ENCODE assay signal across 14 cellular contexts in the genomic region with DNA sequence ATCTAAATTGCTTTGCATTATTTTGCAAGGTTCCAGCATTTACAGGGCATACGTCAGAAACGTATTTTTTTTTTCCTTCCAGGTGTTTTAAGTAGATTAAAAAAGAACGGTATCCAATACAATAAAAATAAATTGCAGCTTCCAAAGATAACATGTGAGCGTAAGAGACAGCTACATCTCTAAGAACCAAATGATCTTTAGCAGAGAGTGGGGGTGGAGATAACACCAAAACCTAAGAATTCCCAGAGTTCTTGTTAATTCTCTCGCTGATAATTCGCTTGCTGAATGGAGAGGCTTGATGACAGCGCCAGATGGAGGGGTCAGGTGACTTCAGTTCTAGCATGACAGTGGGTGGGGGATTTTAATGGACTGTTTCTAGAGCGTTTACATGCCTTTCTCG. TPM values are rescaled to one million over a fixed set of nuclear protein-coding genes. Genes with fewer than 3 reads are reported as not detected.
A peak's percentile ranks its signal among the peaks of the same experiment; 100 is the strongest.
DNase-seq lines count a peak whose midpoint lies in the region; ATAC-seq and TF ChIP-seq lines count a peak whose summit lies in the region.
"Had no signal": no experiment of that assay in that cellular context is flagged by ENCODE, and none has a peak within 500 bp of the region (broad histone marks: within the 10 kb centered on the region; RNA-seq: fewer than 3 reads in every experiment).

No MANE protein-coding gene starts in this region.

- WGBS in HUES64: 46% methylated on average over 5 of the region's 9 CpGs
- whole genome bisulfite sequencing in psoas muscle, 3 donors: 37 to 69% (median 37%) methylated on average over 9 of the region's 9 CpGs

- DNase-seq in endothelial cell (ENCODE audit: low spot score) (no peak), psoas muscle (no peak), middle frontal gyrus (ENCODE audit: extremely low spot score, low spot score) (no peak), HFFc6 (no peak)
- DNase-seq in activated CD4-positive, alpha-beta T cell treated with anti-CD3 and anti-CD28 coated beads for 4 hours: no peak
- DNase-seq: activated CD4-positive, alpha-beta memory T cell treated with anti-CD3 and anti-CD28 coated beads, Interleukin-2, amount 10 ng/mL, durations not matched to agents 7 days and 5 days; activated gamma-delta T cell treated with Interleukin-2 at 50 U/mL for 16 hours; CD4-positive, alpha-beta T cell; NCI-H1092 treated with DMSO at 0.1 percent for 48 hours; T-helper 2 cell had no signal

- intact Hi-C loops in psoas muscle (cut with DNase I): no loop called here

- H3K27ac ChIP-seq in HUES64 (ENCODE audit: low read depth, low read length): no peak overlapping the region
- no peak overlapping the region for H3K27ac ChIP-seq in OCI-LY3 (ENCODE audit: low read length)
- H3K27ac ChIP-seq in psoas muscle: no peak overlapping the region
- H3K27ac ChIP-seq: cardiac muscle cell had no signal

- peaks cover 16% of the 10 kb centered on the region for H3K4me1 Mint-ChIP-seq in endothelial cell (ENCODE audit: unreplicated experiment)
- peaks cover 13% of the 10 kb centered on the region for H3K4me1 Mint-ChIP-seq in HFFc6 (ENCODE audit: low read depth)

- H3K79me2 ChIP-seq in OCI-LY3 (ENCODE audit: low read length): no peaks in the 10 kb centered on the region

- no peak overlapping the region for H3K4me2 ChIP-seq in OCI-LY3 (ENCODE audit: low read length)

- no peaks in the 10 kb centered on the region; the same call in 1 of the 2 replicates for H3K27me3 ChIP-seq in HUES64 (ENCODE audit: insufficient read depth, low read length)
- peaks cover 53% of the 10 kb centered on the region for H3K27me3 ChIP-seq in OCI-LY3 (ENCODE audit: low read depth, low read length)
- H3K27me3 ChIP-seq in psoas muscle (ENCODE audit: insufficient read depth in 3 of 3, low read length in 2 of 3): peaks cover 0 to 16% (median 0%) of the 10 kb centered on the region in 3 donors
- H3K27me3 ChIP-seq: cardiac muscle cell had no signal

- no peak overlapping the region for H3K27ac Mint-ChIP-seq in endothelial cell (ENCODE audit: unreplicated experiment)
- no peak overlapping the region for H3K27ac Mint-ChIP-seq in HFFc6
- H3K27ac Mint-ChIP-seq: activated CD4-positive, alpha-beta memory T cell treated with anti-CD3 and anti-CD28 coated beads, Interleukin-2, amount 10 ng/mL, durations not matched to agents 7 days and 5 days; CD4-positive, alpha-beta T cell had no signal

- H3K27me3 Mint-ChIP-seq in endothelial cell (ENCODE audit: unreplicated experiment) (peaks cover 5% of the 10 kb centered on the region), HFFc6 (ENCODE audit: insufficient read depth) (peaks cover 18% of the 10 kb centered on the region)

- H2AFZ ChIP-seq in OCI-LY3 (ENCODE audit: low read depth, low read length): no peak overlapping the region

- H3K4me3 Mint-ChIP-seq in endothelial cell (ENCODE audit: unreplicated experiment) (peak overlapping the region; percentile 18), HFFc6 (no peak overlapping the region)
- H3K4me3 Mint-ChIP-seq: activated CD4-positive, alpha-beta memory T cell treated with anti-CD3 and anti-CD28 coated beads, Interleukin-2, amount 10 ng/mL, durations not matched to agents 7 days and 5 days; CD4-positive, alpha-beta T cell had no signal

- peak overlapping the region; percentile 44; the same call in 1 of the 2 replicates for H3K4me3 ChIP-seq in HUES64 (ENCODE audit: low read length)
- H3K4me3 ChIP-seq in OCI-LY3 (ENCODE audit: low read length): peak overlapping the region; percentile 41
- H3K4me3 ChIP-seq in psoas muscle: peak overlapping the region; percentile 63

- no peaks in the 10 kb centered on the region for H3K9me3 Mint-ChIP-seq in endothelial cell (ENCODE audit: unreplicated experiment)
- no peaks in the 10 kb centered on the region for H3K9me3 Mint-ChIP-seq in HFFc6
- H3K9me3 Mint-ChIP-seq: activated CD4-positive, alpha-beta memory T cell treated with anti-CD3 and anti-CD28 coated beads, Interleukin-2, amount 10 ng/mL, durations not matched to agents 7 days and 5 days; CD4-positive, alpha-beta T cell had no signal

- H3K36me3 ChIP-seq in HUES64 (ENCODE audit: insufficient read depth, low read length) (no peaks in the 10 kb centered on the region), OCI-LY3 (replicated peaks; ENCODE audit: low read depth, low read length) (no peaks in the 10 kb centered on the region), psoas muscle (ENCODE audit: insufficient read depth in 1 of 2, low read depth in 1 of 2) (peaks cover 0 to 5% of the 10 kb centered on the region in 2 donors)
- H3K36me3 ChIP-seq: cardiac muscle cell had no signal

- ATAC-seq in psoas muscle: no peak
- no peak for ATAC-seq in GM18520 (IDR thresholded peaks at IDR 0.05; ENCODE audit: unreplicated experiment)

- H3K9ac ChIP-seq in HUES64 (ENCODE audit: low read depth, low read length) (no peak overlapping the region), OCI-LY3 (ENCODE audit: low read length) (no peak overlapping the region)

- H3K36me3 Mint-ChIP-seq in endothelial cell (ENCODE audit: low read depth, unreplicated experiment) (peaks cover 13% of the 10 kb centered on the region), HFFc6 (ENCODE audit: low read depth) (no peaks in the 10 kb centered on the region)

- TF ChIP-seq CTCF in OCI-LY3 (IDR thresholded peaks at IDR 0.05; ENCODE audit: low read depth, low read length) (no peak), endothelial cell (IDR thresholded peaks at IDR 0.05; ENCODE audit: unreplicated experiment) (no peak), psoas muscle (IDR thresholded peaks at IDR 0.05) (no peak), HFFc6 (IDR thresholded peaks at IDR 0.05) (no peak)

- H4K20me1 ChIP-seq in OCI-LY3 (ENCODE audit: insufficient read depth, low read length): no peaks in the 10 kb centered on the region

- H3K9me3 ChIP-seq in HUES64 (ENCODE audit: insufficient read depth, low read depth, low read length) (no peaks in the 10 kb centered on the region), OCI-LY3 (ENCODE audit: insufficient read depth, low read length) (no peaks in the 10 kb centered on the region), psoas muscle (no peaks in the 10 kb centered on the region)

- H3K4me1 ChIP-seq in HUES64 (ENCODE audit: insufficient read depth, low read length) (peaks cover 18% of the 10 kb centered on the region; the same call in 1 of the 2 replicates), OCI-LY3 (ENCODE audit: low read length) (peaks cover 18% of the 10 kb centered on the region), psoas muscle (no peaks in the 10 kb centered on the region)

RNA-seq across cellular contexts. Expression of gene CLCN4, which starts 2.3 kb away (rescaled TPM):
- polyA plus RNA-seq in HUES64 (2013, experiment 1 of 2): 2.4 TPM
- 3.3 TPM for polyA plus RNA-seq in HUES64 (2013, experiment 2 of 2)
- 23.1 TPM for total RNA-seq in endothelial cell (ENCODE audit: unreplicated experiment)
- total RNA-seq in psoas muscle: 10 to 100 TPM; 48.7 to 75.9 (median 74.4) TPM
- polyA plus RNA-seq in psoas muscle: 10 to 100 TPM in 2 of 3 donors, 1 to 10 TPM in 1; 4.1 to 53.8 (median 19.9) TPM
- total RNA-seq in HFFc6 (2021; fragmentation: NEBNext Ultra II Directional; extraction: Animal tissue kit (Norgen Biotek cat#: 25700)): under 1 TPM in 2 of 6 experiments, not detected in 4; 0.14 to 0.17 TPM
- total RNA-seq: activated CD4-positive, alpha-beta memory T cell treated with anti-CD3 and anti-CD28 coated beads, Interleukin-2, amount 10 ng/mL, durations not matched to agents 7 days and 5 days; CD4-positive, alpha-beta T cell had no signal

Comparison
In these comparisons a context has a peak if more than half of its experiments do, and no peak if none do; other contexts are left out.
1. RNA of gene CLCN4, which starts 2.3 kb away (total RNA-seq): 48.7 to 75.9 TPM in psoas muscle and 23.1 TPM in endothelial cell (single experiment); 0.14 to 0.17 TPM in HFFc6; every median in the first group is over 10 times any median in the second.
2. Peak in every context shown above with its lines, with median percentiles within 50 percentile points of each other: H3K4me3 ChIP-seq.